17 cellular contexts compared by ENCODE assay signal in the genomic region with DNA sequence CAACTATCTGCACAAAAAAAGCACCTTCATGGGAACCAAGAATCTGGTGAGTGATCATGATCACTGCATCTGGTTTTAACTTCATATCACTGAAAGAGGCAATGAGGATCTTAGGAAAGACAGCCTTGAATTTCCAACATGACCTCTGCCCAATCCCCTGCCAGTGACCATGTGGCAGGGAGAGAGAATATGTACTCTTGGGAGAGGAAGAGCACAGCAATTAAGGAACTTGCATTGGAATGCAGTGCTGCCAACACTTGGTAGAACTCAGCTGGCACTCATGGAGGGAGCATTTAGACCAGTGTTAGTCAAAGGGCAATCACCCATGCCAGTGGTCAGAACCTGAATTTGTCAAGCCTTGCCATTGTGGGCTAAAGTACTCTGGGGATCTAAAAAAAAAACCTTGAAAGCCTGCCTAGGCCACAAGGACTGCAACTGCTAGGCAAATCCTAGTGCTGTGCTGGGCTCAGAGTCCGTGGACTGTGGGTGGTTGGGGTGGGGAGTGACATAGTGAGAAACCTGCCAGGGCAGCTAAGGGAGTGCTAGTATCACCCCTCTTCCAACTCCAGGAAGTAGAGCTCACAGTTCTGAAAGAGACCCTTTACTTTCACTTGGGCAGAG.
"Had no signal": no experiment of that assay in that cellular context is flagged by ENCODE, and none has a peak within 500 bp of the region (broad histone marks: within the 10 kb centered on the region; RNA-seq: fewer than 3 reads in every experiment).

No MANE protein-coding gene starts in this region.

- H3K4me1 ChIP-seq: prostate gland had no signal

- DNase-seq: activated CD4-positive, alpha-beta memory T cell treated with anti-CD3 and anti-CD28 coated beads for 36 hours; activated CD4-positive, alpha-beta T cell treated with anti-CD3 and anti-CD28 coated beads for 36 hours; activated effector memory CD4-positive, alpha-beta T cell treated with Interleukin-2 at 50 U/mL for 16 hours; activated T-cell treated with anti-CD3 and anti-CD28 coated beads, Interleukin-2, amount 50 U/mL, for 4 hours; caudate nucleus; hippocampal formation; kidney; mesendoderm; nephron progenitor cell; stimulated activated CD4-positive, alpha-beta T cell treated with anti-CD3 and anti-CD28 coated beads, Interleukin-1b, Interleukin-23, amount 100 ng/mL, for 48 hours; T-helper 17 cell; WERI-Rb-1 had no signal

- H3K4me3 Mint-ChIP-seq: activated CD4-positive, alpha-beta memory T cell treated with anti-CD3 and anti-CD28 coated beads for 36 hours; activated CD4-positive, alpha-beta T cell treated with anti-CD3 and anti-CD28 coated beads for 36 hours; activated T-cell treated with anti-CD3 and anti-CD28 coated beads, Interleukin-2, amount 50 U/mL, for 4 hours; nephron progenitor cell; T-helper 17 cell had no signal

- ATAC-seq: activated CD4-positive, alpha-beta T cell treated with anti-CD3 and anti-CD28 coated beads for 36 hours; activated T-cell treated with anti-CD3 and anti-CD28 coated beads, Interleukin-2, amount 50 U/mL, for 4 hours; esophagus mucosa; sciatic nerve; T-helper 17 cell had no signal

- H3K4me3 ChIP-seq: prostate gland, thoracic aorta had no signal

- H3K27ac Mint-ChIP-seq: activated CD4-positive, alpha-beta memory T cell treated with anti-CD3 and anti-CD28 coated beads for 36 hours; activated CD4-positive, alpha-beta T cell treated with anti-CD3 and anti-CD28 coated beads for 36 hours; activated naive CD4-positive, alpha-beta T cell treated with anti-CD3 and anti-CD28 coated beads, Interleukin-2, amount 50 U/mL, for 72 hours; nephron progenitor cell; T-helper 17 cell had no signal

- H3K36me3 ChIP-seq: prostate gland, thoracic aorta, WERI-Rb-1 had no signal

- H3K36me3 Mint-ChIP-seq: activated CD4-positive, alpha-beta memory T cell treated with anti-CD3 and anti-CD28 coated beads for 36 hours; activated naive CD4-positive, alpha-beta T cell treated with anti-CD3 and anti-CD28 coated beads, Interleukin-2, amount 50 U/mL, for 72 hours had no signal

- H3K4me1 Mint-ChIP-seq: nephron progenitor cell, T-helper 17 cell had no signal

- H3K9me3 ChIP-seq: prostate gland, thoracic aorta had no signal

- H3K27ac ChIP-seq: prostate gland, thoracic aorta, WERI-Rb-1 had no signal

- H3K9me3 Mint-ChIP-seq: activated CD4-positive, alpha-beta memory T cell treated with anti-CD3 and anti-CD28 coated beads for 36 hours; activated naive CD4-positive, alpha-beta T cell treated with anti-CD3 and anti-CD28 coated beads, Interleukin-2, amount 50 U/mL, for 72 hours; activated T-cell treated with anti-CD3 and anti-CD28 coated beads, Interleukin-2, amount 50 U/mL, for 4 hours had no signal
